10 cellular contexts compared by ENCODE assay signal in genomic region chr4:185839770-185840169, GRCh38. TPM values are rescaled to one million over a fixed set of nuclear protein-coding genes. Genes with fewer than 3 reads are reported as not detected.
DNase-seq lines count a peak whose midpoint lies in the region; ATAC-seq and TF ChIP-seq lines count a peak whose summit lies in the region.
"Had no signal": no experiment of that assay in that cellular context is flagged by ENCODE, and none has a peak within 500 bp of the region (broad histone marks: within the 10 kb centered on the region; RNA-seq: fewer than 3 reads in every experiment).

No MANE protein-coding gene starts in this region.

- peak overlapping the region; percentile 23 for H3K9ac ChIP-seq in muscle layer of colon (ENCODE audit: low read length)

- in situ Hi-C loops in transverse colon (cut with MboI; ENCODE audit: low pct_ligation_motif_present in 1 of 4, low pct_unique_long_range_greater_than_20kb in 1 of 4, low sequenced_read_pairs in 3 of 4) = no loop called here

- H3K27ac ChIP-seq in RWPE2 (ENCODE audit: poor library complexity, severe bottlenecking) = peak overlapping the region; percentile 78
- H3K27ac ChIP-seq in esophagus muscularis mucosa (replicated peaks in 1 of 4) = peak overlapping the region; percentile 75 to 80 (median 78)
- peak overlapping the region; percentile 96 for H3K27ac ChIP-seq in muscle layer of colon (ENCODE audit: low read depth, low read length)
- H3K27ac ChIP-seq in transverse colon = peak overlapping the region; percentile 75 to 86 (median 80)
- H3K27ac ChIP-seq: neutrophil had no signal

- 71% methylated on average over 6 of the region's 6 CpGs for WGBS in esophagus muscularis mucosa
- WGBS in transverse colon (ENCODE audit: low coverage in 1 of 2), 2 donors = 39 to 47% methylated on average over 4 to 6 of the region's 6 CpGs

- TF ChIP-seq POLR2A in esophagus muscularis mucosa (IDR thresholded peaks at IDR 0.05; ENCODE audit: low read depth) (no peak), transverse colon (IDR thresholded peaks at IDR 0.05) (no peak)

- H3K4me1 ChIP-seq in RWPE2 (ENCODE audit: insufficient read depth, poor library complexity, severe bottlenecking) (peaks cover 14% of the 10 kb centered on the region), esophagus muscularis mucosa (peaks cover 35 to 47% (median 41%) of the 10 kb centered on the region in 4 donors), muscle layer of colon (ENCODE audit: insufficient read depth, low read length) (peaks cover 48% of the 10 kb centered on the region), transverse colon (peaks cover 19 to 31% (median 21%) of the 10 kb centered on the region in 4 donors)

- ATAC-seq in RWPE2 (ENCODE audit: low read depth) (no peak), GM21423 (IDR thresholded peaks at IDR 0.05; ENCODE audit: unreplicated experiment) (no peak), GM19397 (IDR thresholded peaks at IDR 0.05; ENCODE audit: unreplicated experiment) (no peak)

- no peaks in the 10 kb centered on the region for H3K36me3 ChIP-seq in RWPE2 (ENCODE audit: low read depth)
- no peaks in the 10 kb centered on the region for H3K36me3 ChIP-seq in esophagus muscularis mucosa
- H3K36me3 ChIP-seq in muscle layer of colon (ENCODE audit: insufficient read depth, low read length) = no peaks in the 10 kb centered on the region
- H3K36me3 ChIP-seq in transverse colon = no peaks in the 10 kb centered on the region
- H3K36me3 ChIP-seq: neutrophil had no signal

- no peaks in the 10 kb centered on the region for H3K9me3 ChIP-seq in RWPE2 (ENCODE audit: severe bottlenecking)
- H3K9me3 ChIP-seq in esophagus muscularis mucosa = no peaks in the 10 kb centered on the region
- H3K9me3 ChIP-seq in muscle layer of colon (ENCODE audit: low read length) = no peaks in the 10 kb centered on the region
- H3K9me3 ChIP-seq in transverse colon = no peaks in the 10 kb centered on the region
- H3K9me3 ChIP-seq: neutrophil had no signal

- no peaks in the 10 kb centered on the region for H3K27me3 ChIP-seq in RWPE2 (ENCODE audit: insufficient read depth, poor library complexity, severe bottlenecking)
- H3K27me3 ChIP-seq in esophagus muscularis mucosa = no peaks in the 10 kb centered on the region
- no peaks in the 10 kb centered on the region for H3K27me3 ChIP-seq in muscle layer of colon (ENCODE audit: control insufficient read depth in 1 of 2, insufficient read depth in 2 of 2, low read length in 2 of 2)
- no peaks in the 10 kb centered on the region for H3K27me3 ChIP-seq in transverse colon
- H3K27me3 ChIP-seq: neutrophil had no signal

- intact Hi-C loops in esophagus muscularis mucosa (cut with DNase I) = loop anchor here (10.0 kb wide), 1 partner anchor 105 kb away; no protein-coding TSS in a partner anchor
- intact Hi-C loops in transverse colon (cut with DNase I; ENCODE audit: low total_unique reads) = loop anchor here (5.0 kb wide), 1 partner anchor 773 kb away; no protein-coding TSS in a partner anchor

- TF ChIP-seq EP300 in esophagus muscularis mucosa (IDR thresholded peaks at IDR 0.05) = no peak
- TF ChIP-seq EP300 in transverse colon (IDR thresholded peaks at IDR 0.05; ENCODE audit: low read depth) = no peak

- no peak for TF ChIP-seq CTCF in RWPE2 (IDR thresholded peaks at IDR 0.05; ENCODE audit: poor library complexity, severe bottlenecking)
- no peak for TF ChIP-seq CTCF in esophagus muscularis mucosa (IDR thresholded peaks at IDR 0.05)
- TF ChIP-seq CTCF in transverse colon (IDR thresholded peaks at IDR 0.05) = no peak

- DNase-seq in RWPE2 (ENCODE audit: low spot score) (no peak), esophagus muscularis mucosa (ENCODE audit: extremely low spot score) (no peak), transverse colon (no peak), HUDEP-2 (lab: John Stamatoyannopoulos, UW; ENCODE audit: unreplicated experiment in 76 of 76) (no peak), NCI-H446 treated with DMSO at 0.1 percent for 48 hours (lab: John Stamatoyannopoulos, UW) (no peak)
- DNase-seq: NCI-H510A had no signal

- H3K4me3 ChIP-seq in RWPE2 (ENCODE audit: severe bottlenecking) (no peak overlapping the region), esophagus muscularis mucosa (no peak overlapping the region), muscle layer of colon (ENCODE audit: low read depth in 1 of 2, low read length in 2 of 2) (no peak overlapping the region), transverse colon (no peak overlapping the region)

RNA-seq across cellular contexts. Expression of gene SORBS2, which starts 27.8 kb away (rescaled TPM):
- total RNA-seq in esophagus muscularis mucosa (1,000 to 10,000 TPM in 3 of 4 donors, 100 to 1,000 TPM in 1; 821 to 1,626 (median 1,353) TPM), transverse colon (100 to 1,000 TPM in 3 of 4 donors, 10 to 100 TPM in 1; 92.7 to 234 (median 122) TPM)
